Comparison of ENCODE assay signal across 8 cellular contexts in genomic region chr16:66605177-66605999, GRCh38. TPM values are rescaled to one million over a fixed set of nuclear protein-coding genes. Genes with fewer than 3 reads are reported as not detected.
A peak's percentile ranks its signal among the peaks of the same experiment; 100 is the strongest.
DNase-seq lines count a peak whose midpoint lies in the region; ATAC-seq and TF ChIP-seq lines count a peak whose summit lies in the region.

No MANE protein-coding gene starts in this region.

- H3K36me3 Mint-ChIP-seq in activated B cell treated with CpG ODN at 0.5 μM for 24 hours (ENCODE audit: low read depth) (peaks cover 1% of the 10 kb centered on the region), endothelial cell (ENCODE audit: low read depth, unreplicated experiment) (peaks cover 18% of the 10 kb centered on the region)

- H3K27ac Mint-ChIP-seq in activated B cell treated with CpG ODN at 0.5 μM for 24 hours: no peak overlapping the region
- peak overlapping the region; percentile 80 for H3K27ac Mint-ChIP-seq in endothelial cell (ENCODE audit: unreplicated experiment)

- H3K4me1 Mint-ChIP-seq in activated B cell treated with CpG ODN at 0.5 μM for 24 hours (peaks cover 40% of the 10 kb centered on the region), endothelial cell (ENCODE audit: unreplicated experiment) (peaks cover 46% of the 10 kb centered on the region)

- no peaks in the 10 kb centered on the region for H3K9me3 ChIP-seq in mucosa of rectum (ENCODE audit: control insufficient read depth in 2 of 2, low read length in 2 of 2)
- H3K9me3 ChIP-seq in thymus (ENCODE audit: control insufficient read depth): no peaks in the 10 kb centered on the region

- 6% methylated on average over 62 of the region's 62 CpGs for WGBS in thymus

- peak overlapping the region; percentile 75 for H3K4me3 Mint-ChIP-seq in activated B cell treated with CpG ODN at 0.5 μM for 24 hours
- peak overlapping the region; percentile 87 for H3K4me3 Mint-ChIP-seq in endothelial cell (ENCODE audit: unreplicated experiment)

- peaks cover 9 to 18% of the 10 kb centered on the region in 2 donors for H3K36me3 ChIP-seq in mucosa of rectum (ENCODE audit: control insufficient read depth in 2 of 2, insufficient read depth in 2 of 2, low read length in 2 of 2)
- H3K36me3 ChIP-seq in thymus (ENCODE audit: control insufficient read depth, insufficient read depth): peaks cover 24% of the 10 kb centered on the region

- POLR2A ChIA-PET in activated B cell treated with CpG ODN at 0.5 μM for 24 hours (lab: Charles Lee): interaction anchor here (2.2 kb wide), 1 partner anchor 53 kb away, joined by 19 read pairs; the partner anchor contains the start of gene CKLF

- peak; percentile 35 for DNase-seq in activated B cell treated with CpG ODN at 0.5 μM for 24 hours
- peak; percentile 59 for DNase-seq in endothelial cell (ENCODE audit: low spot score)
- no peak for DNase-seq in HPDE6-E6E7 (ENCODE audit: extremely low spot score)

- intact Hi-C loops in activated B cell treated with CpG ODN at 0.5 μM for 24 hours (cut with micrococcal nuclease): loop anchor here (2.0 to 10.0 kb wide), 6 partner anchors 43 to 262 kb away; partner anchors contain the start of gene DYNC1LI2

- H3K4me1 ChIP-seq in mucosa of rectum (ENCODE audit: control insufficient read depth in 2 of 2, insufficient read depth in 2 of 2, low read length in 2 of 2): peaks cover 6 to 11% of the 10 kb centered on the region in 2 donors
- peaks cover 27% of the 10 kb centered on the region for H3K4me1 ChIP-seq in thymus (ENCODE audit: control insufficient read depth, insufficient read depth, low read length)

- TF ChIP-seq CTCF in activated B cell treated with CpG ODN at 0.5 μM for 24 hours (IDR thresholded peaks at IDR 0.05) (no peak), endothelial cell (IDR thresholded peaks at IDR 0.05; ENCODE audit: unreplicated experiment) (no peak)

- peak overlapping the region in 1 of 2 donors; percentile 64 for H3K9ac ChIP-seq in mucosa of rectum (ENCODE audit: low read depth in 1 of 2, low read length in 2 of 2)

- H3K4me3 ChIP-seq in mucosa of rectum (ENCODE audit: low read length in 2 of 2) (peak overlapping the region; percentile 45 to 50), thymus (ENCODE audit: low read length) (peak overlapping the region; percentile 93)

- H3K27me3 ChIP-seq in mucosa of rectum (ENCODE audit: control insufficient read depth in 2 of 2, insufficient read depth in 2 of 2, low read length in 2 of 2) (peaks cover 3 to 6% of the 10 kb centered on the region in 2 donors), thymus (ENCODE audit: control insufficient read depth, insufficient read depth) (no peaks in the 10 kb centered on the region)

- H3K9me3 Mint-ChIP-seq in activated B cell treated with CpG ODN at 0.5 μM for 24 hours (peaks cover 5% of the 10 kb centered on the region), endothelial cell (ENCODE audit: unreplicated experiment) (no peaks in the 10 kb centered on the region)

- H3K27me3 Mint-ChIP-seq in activated B cell treated with CpG ODN at 0.5 μM for 24 hours (peaks cover 24% of the 10 kb centered on the region), endothelial cell (ENCODE audit: unreplicated experiment) (peaks cover 14% of the 10 kb centered on the region)

- CTCF ChIA-PET in activated B cell treated with CpG ODN at 0.5 μM for 24 hours (lab: Charles Lee): no interaction called here

- ATAC-seq in GM18867 (IDR thresholded peaks at IDR 0.05; ENCODE audit: unreplicated experiment) (peak; percentile 18), HG03280 (IDR thresholded peaks at IDR 0.05; ENCODE audit: unreplicated experiment) (peak; percentile 3), activated B cell treated with CpG ODN at 0.5 μM for 24 hours (ENCODE audit: low read depth) (peak; percentile 2), HG03139 (IDR thresholded peaks at IDR 0.05; ENCODE audit: unreplicated experiment) (no peak)

- H3K27ac ChIP-seq in mucosa of rectum (ENCODE audit: low read depth in 2 of 2, low read length in 2 of 2): peak overlapping the region; percentile 47 to 67
- H3K27ac ChIP-seq in thymus (ENCODE audit: low read depth): peak overlapping the region; percentile 91

RNA-seq across cellular contexts. Expression of gene CMTM3, which starts 0.9 kb away (rescaled TPM):
- total RNA-seq in activated B cell treated with CpG ODN at 0.5 μM for 24 hours (4.4 and 5.8 TPM in 2 replicates), endothelial cell (ENCODE audit: unreplicated experiment) (268 TPM)
- polyA plus RNA-seq in thymus: 55.4 TPM

RNA-seq across cellular contexts. Expression of gene CMTM2, which starts 26.1 kb away (rescaled TPM):
- not detected in 2 replicates for total RNA-seq in activated B cell treated with CpG ODN at 0.5 μM for 24 hours
- 2.1 TPM for total RNA-seq in endothelial cell (ENCODE audit: unreplicated experiment)
- 1.3 TPM for polyA plus RNA-seq in thymus

RNA-seq across cellular contexts. Expression of gene CMTM1, which starts 39.1 kb away (rescaled TPM):
- 0.95 and 1.9 TPM in 2 replicates for total RNA-seq in activated B cell treated with CpG ODN at 0.5 μM for 24 hours
- total RNA-seq in endothelial cell (ENCODE audit: unreplicated experiment): 8.3 TPM
- 0.64 TPM for polyA plus RNA-seq in thymus

RNA-seq across cellular contexts. Expression of gene CKLF, which starts 53.0 kb away (rescaled TPM):
- total RNA-seq in activated B cell treated with CpG ODN at 0.5 μM for 24 hours (12.1 and 20.0 TPM in 2 replicates), endothelial cell (ENCODE audit: unreplicated experiment) (38.0 TPM)
- 53.8 TPM for polyA plus RNA-seq in thymus

RNA-seq across cellular contexts. Expression of gene TK2, which starts 55.5 kb away (rescaled TPM):
- total RNA-seq in activated B cell treated with CpG ODN at 0.5 μM for 24 hours (4.0 and 4.8 TPM in 2 replicates), endothelial cell (ENCODE audit: unreplicated experiment) (13.1 TPM)
- 15.9 TPM for polyA plus RNA-seq in thymus

Comparison
In these comparisons a context has a peak if more than half of its experiments do, and no peak if none do; other contexts are left out.
1. RNA of gene CMTM3, which starts 0.9 kb away (total RNA-seq): 268 TPM in endothelial cell (single experiment); 4.4 to 5.8 TPM in activated B cell treated with CpG ODN at 0.5 μM for 24 hours; every median in the first group is over 10 times any median in the second.